20 cellular contexts compared by ENCODE assay signal in genomic region chrX:48396931-48397330, GRCh38. TPM values are rescaled to one million over a fixed set of nuclear protein-coding genes. Genes with fewer than 3 reads are reported as not detected.
"Had no signal": no experiment of that assay in that cellular context is flagged by ENCODE, and none has a peak within 500 bp of the region (broad histone marks: within the 10 kb centered on the region; RNA-seq: fewer than 3 reads in every experiment).

No MANE protein-coding gene starts in this region.

RNA-seq across cellular contexts. Expression of gene SSX4, which starts 13.6 kb away (rescaled TPM):
- total RNA-seq: activated naive CD4-positive, alpha-beta T cell treated with anti-CD3 and anti-CD28 coated beads for 36 hours; activated naive CD4-positive, alpha-beta T cell treated with anti-CD3 and anti-CD28 coated beads, Interleukin-2, amount 50 U/mL, for 72 hours; activated naive CD8-positive, alpha-beta T cell treated with anti-CD3 and anti-CD28 coated beads for 36 hours; activated naive CD8-positive, alpha-beta T cell treated with anti-CD3 and anti-CD28 coated beads, Interleukin-2, amount 10 ng/mL, durations not matched to agents 7 days and 5 days; activated T-cell treated with anti-CD3 and anti-CD28 coated beads, Interleukin-2, amount 50 U/mL, for 4 hours; activated T-cell treated with anti-CD3 and anti-CD28 coated beads, Interleukin-2, amount 50 U/mL, for 72 hours; activated T-helper 1 cell treated with anti-CD3 and anti-CD28 coated beads, Interleukin-12 subunit alpha, Interleukin-12 subunit beta, Interleukin-2, Interleukin-4 antibody, amounts not matched to agents 30 ng/mL and 10 ng/mL and 1 ng/mL, durations not matched to agents 14 hours and 24 hours and 36 hours; activated T-helper 17 cell treated with anti-CD3 and anti-CD28 coated beads, Interleukin-2, amount 50 U/mL, for 72 hours; activated T-helper 2 cell treated with anti-CD3 and anti-CD28 coated beads, Interferon-gamma antibody, Interleukin-2, Interleukin-4, amounts not matched to agents 10 μg/mL and 5 μg/mL and 100 μg/mL, durations not matched to agents 14 hours and 24 hours and 36 hours; adrenal gland; aorta; ascending aorta; astrocyte; body of pancreas; breast epithelium; bronchial epithelial cell; cardiac muscle cell; cardiac septum; cerebellum; chondrocyte had no signal

RNA-seq across cellular contexts. Expression of gene SSX4B, which starts 14.8 kb away (rescaled TPM):
- total RNA-seq: activated naive CD4-positive, alpha-beta T cell treated with anti-CD3 and anti-CD28 coated beads for 36 hours; activated naive CD4-positive, alpha-beta T cell treated with anti-CD3 and anti-CD28 coated beads, Interleukin-2, amount 50 U/mL, for 72 hours; activated naive CD8-positive, alpha-beta T cell treated with anti-CD3 and anti-CD28 coated beads for 36 hours; activated naive CD8-positive, alpha-beta T cell treated with anti-CD3 and anti-CD28 coated beads, Interleukin-2, amount 10 ng/mL, durations not matched to agents 7 days and 5 days; activated T-cell treated with anti-CD3 and anti-CD28 coated beads, Interleukin-2, amount 50 U/mL, for 4 hours; activated T-cell treated with anti-CD3 and anti-CD28 coated beads, Interleukin-2, amount 50 U/mL, for 72 hours; activated T-helper 1 cell treated with anti-CD3 and anti-CD28 coated beads, Interleukin-12 subunit alpha, Interleukin-12 subunit beta, Interleukin-2, Interleukin-4 antibody, amounts not matched to agents 30 ng/mL and 10 ng/mL and 1 ng/mL, durations not matched to agents 14 hours and 24 hours and 36 hours; activated T-helper 17 cell treated with anti-CD3 and anti-CD28 coated beads, Interleukin-2, amount 50 U/mL, for 72 hours; activated T-helper 2 cell treated with anti-CD3 and anti-CD28 coated beads, Interferon-gamma antibody, Interleukin-2, Interleukin-4, amounts not matched to agents 10 μg/mL and 5 μg/mL and 100 μg/mL, durations not matched to agents 14 hours and 24 hours and 36 hours; adrenal gland; aorta; ascending aorta; astrocyte; body of pancreas; breast epithelium; bronchial epithelial cell; cardiac muscle cell; cardiac septum; cerebellum; chondrocyte had no signal

RNA-seq across cellular contexts. Expression of gene SSX3, which starts 40.4 kb away (rescaled TPM):
- total RNA-seq: activated naive CD4-positive, alpha-beta T cell treated with anti-CD3 and anti-CD28 coated beads for 36 hours; activated naive CD4-positive, alpha-beta T cell treated with anti-CD3 and anti-CD28 coated beads, Interleukin-2, amount 50 U/mL, for 72 hours; activated naive CD8-positive, alpha-beta T cell treated with anti-CD3 and anti-CD28 coated beads for 36 hours; activated naive CD8-positive, alpha-beta T cell treated with anti-CD3 and anti-CD28 coated beads, Interleukin-2, amount 10 ng/mL, durations not matched to agents 7 days and 5 days; activated T-cell treated with anti-CD3 and anti-CD28 coated beads, Interleukin-2, amount 50 U/mL, for 4 hours; activated T-cell treated with anti-CD3 and anti-CD28 coated beads, Interleukin-2, amount 50 U/mL, for 72 hours; activated T-helper 1 cell treated with anti-CD3 and anti-CD28 coated beads, Interleukin-12 subunit alpha, Interleukin-12 subunit beta, Interleukin-2, Interleukin-4 antibody, amounts not matched to agents 30 ng/mL and 10 ng/mL and 1 ng/mL, durations not matched to agents 14 hours and 24 hours and 36 hours; activated T-helper 17 cell treated with anti-CD3 and anti-CD28 coated beads, Interleukin-2, amount 50 U/mL, for 72 hours; activated T-helper 2 cell treated with anti-CD3 and anti-CD28 coated beads, Interferon-gamma antibody, Interleukin-2, Interleukin-4, amounts not matched to agents 10 μg/mL and 5 μg/mL and 100 μg/mL, durations not matched to agents 14 hours and 24 hours and 36 hours; adrenal gland; aorta; ascending aorta; astrocyte; body of pancreas; breast epithelium; bronchial epithelial cell; cardiac muscle cell; cardiac septum; cerebellum; chondrocyte had no signal
